In the genomic region with DNA sequence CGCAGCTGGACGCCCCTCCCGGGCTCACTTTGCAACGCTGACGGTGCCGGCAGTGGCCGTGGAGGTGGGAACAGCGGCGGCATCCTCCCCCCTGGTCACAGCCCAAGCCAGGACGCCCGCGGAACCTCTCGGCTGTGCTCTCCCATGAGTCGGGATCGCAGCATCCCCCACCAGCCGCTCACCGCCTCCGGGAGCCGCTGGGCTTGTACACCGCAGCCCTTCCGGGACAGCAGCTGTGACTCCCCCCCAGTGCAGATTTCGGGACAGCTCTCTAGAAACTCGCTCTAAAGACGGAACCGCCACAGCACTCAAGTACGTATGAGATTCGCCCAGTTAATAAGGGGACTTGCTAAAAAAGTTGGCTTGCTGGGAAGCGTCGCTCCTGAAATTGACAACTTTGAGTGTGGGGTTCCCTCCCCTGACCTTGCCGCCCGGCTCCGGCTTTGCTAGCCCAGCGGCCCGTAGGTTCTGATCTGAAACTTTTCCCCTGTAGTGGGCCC, we compare ENCODE assay signal across 1 cellular context.
TF ChIP-seq lines count a peak whose summit lies in the region.

No MANE protein-coding gene starts in this region.

TF ChIP-seq in HepG2, 621 proteins besides CTCF, POLR2A, EP300 and RAD21 (continued from another document and continues in another):
- TF ChIP-seq, protein P1, sequence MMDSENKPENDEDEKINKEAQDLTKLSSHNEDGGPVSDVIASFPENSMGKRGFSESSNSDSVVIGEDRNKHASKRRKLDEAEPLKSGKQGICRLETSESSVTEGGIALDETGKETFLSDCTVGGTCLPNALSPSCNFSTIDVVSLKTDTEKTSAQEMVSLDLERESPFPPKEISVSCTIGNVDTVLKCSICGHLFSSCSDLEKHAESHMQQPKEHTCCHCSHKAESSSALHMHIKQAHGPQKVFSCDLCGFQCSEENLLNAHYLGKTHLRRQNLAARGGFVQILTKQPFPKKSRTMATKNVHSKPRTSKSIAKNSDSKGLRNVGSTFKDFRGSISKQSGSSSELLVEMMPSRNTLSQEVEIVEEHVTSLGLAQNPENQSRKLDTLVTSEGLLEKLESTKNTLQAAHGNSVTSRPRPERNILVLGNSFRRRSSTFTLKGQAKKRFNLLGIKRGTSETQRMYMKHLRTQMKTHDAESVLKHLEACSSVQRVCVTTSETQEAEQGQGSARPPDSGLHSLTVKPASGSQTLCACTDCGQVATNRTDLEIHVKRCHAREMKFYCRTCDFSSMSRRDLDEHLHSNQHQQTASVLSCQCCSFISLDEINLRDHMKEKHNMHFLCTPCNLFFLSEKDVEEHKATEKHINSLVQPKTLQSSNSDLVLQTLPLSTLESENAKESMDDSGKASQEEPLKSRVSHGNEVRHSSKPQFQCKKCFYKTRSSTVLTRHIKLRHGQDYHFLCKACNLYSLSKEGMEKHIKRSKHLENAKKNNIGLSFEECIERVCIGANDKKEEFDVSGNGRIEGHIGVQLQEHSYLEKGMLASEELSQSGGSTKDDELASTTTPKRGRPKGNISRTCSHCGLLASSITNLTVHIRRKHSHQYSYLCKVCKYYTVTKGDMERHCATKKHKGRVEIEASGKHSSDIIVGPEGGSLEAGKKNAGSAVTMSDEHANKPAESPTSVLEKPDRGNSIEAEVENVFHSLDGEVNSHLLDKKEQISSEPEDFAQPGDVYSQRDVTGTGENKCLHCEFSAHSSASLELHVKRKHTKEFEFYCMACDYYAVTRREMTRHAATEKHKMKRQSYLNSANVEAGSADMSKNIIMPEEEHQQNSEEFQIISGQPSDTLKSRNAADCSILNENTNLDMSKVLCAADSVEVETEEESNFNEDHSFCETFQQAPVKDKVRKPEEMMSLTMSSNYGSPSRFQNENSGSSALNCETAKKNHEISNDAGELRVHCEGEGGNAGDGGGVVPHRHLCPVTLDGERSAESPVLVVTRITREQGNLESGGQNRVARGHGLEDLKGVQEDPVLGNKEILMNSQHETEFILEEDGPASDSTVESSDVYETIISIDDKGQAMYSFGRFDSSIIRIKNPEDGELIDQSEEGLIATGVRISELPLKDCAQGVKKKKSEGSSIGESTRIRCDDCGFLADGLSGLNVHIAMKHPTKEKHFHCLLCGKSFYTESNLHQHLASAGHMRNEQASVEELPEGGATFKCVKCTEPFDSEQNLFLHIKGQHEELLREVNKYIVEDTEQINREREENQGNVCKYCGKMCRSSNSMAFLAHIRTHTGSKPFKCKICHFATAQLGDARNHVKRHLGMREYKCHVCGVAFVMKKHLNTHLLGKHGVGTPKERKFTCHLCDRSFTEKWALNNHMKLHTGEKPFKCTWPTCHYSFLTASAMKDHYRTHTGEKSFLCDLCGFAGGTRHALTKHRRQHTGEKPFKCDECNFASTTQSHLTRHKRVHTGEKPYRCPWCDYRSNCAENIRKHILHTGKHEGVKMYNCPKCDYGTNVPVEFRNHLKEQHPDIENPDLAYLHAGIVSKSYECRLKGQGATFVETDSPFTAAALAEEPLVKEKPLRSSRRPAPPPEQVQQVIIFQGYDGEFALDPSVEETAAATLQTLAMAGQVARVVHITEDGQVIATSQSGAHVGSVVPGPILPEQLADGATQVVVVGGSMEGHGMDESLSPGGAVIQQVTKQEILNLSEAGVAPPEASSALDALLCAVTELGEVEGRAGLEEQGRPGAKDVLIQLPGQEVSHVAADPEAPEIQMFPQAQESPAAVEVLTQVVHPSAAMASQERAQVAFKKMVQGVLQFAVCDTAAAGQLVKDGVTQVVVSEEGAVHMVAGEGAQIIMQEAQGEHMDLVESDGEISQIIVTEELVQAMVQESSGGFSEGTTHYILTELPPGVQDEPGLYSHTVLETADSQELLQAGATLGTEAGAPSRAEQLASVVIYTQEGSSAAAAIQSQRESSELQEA (CRISPR knock-in tag; IDR thresholded peaks at IDR 0.05; ENCODE audit: not compliant biosample characterization): no peak
- TF ChIP-seq, protein P2, sequence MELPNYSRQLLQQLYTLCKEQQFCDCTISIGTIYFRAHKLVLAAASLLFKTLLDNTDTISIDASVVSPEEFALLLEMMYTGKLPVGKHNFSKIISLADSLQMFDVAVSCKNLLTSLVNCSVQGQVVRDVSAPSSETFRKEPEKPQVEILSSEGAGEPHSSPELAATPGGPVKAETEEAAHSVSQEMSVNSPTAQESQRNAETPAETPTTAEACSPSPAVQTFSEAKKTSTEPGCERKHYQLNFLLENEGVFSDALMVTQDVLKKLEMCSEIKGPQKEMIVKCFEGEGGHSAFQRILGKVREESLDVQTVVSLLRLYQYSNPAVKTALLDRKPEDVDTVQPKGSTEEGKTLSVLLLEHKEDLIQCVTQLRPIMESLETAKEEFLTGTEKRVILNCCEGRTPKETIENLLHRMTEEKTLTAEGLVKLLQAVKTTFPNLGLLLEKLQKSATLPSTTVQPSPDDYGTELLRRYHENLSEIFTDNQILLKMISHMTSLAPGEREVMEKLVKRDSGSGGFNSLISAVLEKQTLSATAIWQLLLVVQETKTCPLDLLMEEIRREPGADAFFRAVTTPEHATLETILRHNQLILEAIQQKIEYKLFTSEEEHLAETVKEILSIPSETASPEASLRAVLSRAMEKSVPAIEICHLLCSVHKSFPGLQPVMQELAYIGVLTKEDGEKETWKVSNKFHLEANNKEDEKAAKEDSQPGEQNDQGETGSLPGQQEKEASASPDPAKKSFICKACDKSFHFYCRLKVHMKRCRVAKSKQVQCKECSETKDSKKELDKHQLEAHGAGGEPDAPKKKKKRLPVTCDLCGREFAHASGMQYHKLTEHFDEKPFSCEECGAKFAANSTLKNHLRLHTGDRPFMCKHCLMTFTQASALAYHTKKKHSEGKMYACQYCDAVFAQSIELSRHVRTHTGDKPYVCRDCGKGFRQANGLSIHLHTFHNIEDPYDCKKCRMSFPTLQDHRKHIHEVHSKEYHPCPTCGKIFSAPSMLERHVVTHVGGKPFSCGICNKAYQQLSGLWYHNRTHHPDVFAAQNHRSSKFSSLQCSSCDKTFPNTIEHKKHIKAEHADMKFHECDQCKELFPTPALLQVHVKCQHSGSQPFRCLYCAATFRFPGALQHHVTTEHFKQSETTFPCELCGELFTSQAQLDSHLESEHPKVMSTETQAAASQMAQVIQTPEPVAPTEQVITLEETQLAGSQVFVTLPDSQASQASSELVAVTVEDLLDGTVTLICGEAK (IDR thresholded peaks at IDR 0.05): no peak
- TF ChIP-seq, protein P2 (CRISPR knock-in tag; IDR thresholded peaks at IDR 0.05): 0 out of 2 replicates have a peak, but pooled peaks have one; percentile 6
- TF ChIP-seq, protein P3, sequence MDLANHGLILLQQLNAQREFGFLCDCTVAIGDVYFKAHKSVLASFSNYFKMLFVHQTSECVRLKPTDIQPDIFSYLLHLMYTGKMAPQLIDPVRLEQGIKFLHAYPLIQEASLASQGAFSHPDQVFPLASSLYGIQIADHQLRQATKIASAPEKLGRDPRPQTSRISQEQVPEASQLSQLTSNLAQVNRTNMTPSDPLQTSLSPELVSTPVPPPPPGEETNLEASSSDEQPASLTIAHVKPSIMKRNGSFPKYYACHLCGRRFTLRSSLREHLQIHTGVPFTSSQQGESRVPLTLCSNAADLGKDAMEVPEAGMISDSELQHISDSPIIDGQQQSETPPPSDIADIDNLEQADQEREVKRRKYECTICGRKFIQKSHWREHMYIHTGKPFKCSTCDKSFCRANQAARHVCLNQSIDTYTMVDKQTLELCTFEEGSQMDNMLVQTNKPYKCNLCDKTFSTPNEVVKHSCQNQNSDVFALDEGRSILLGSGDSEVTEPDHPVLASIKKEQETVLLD (CRISPR knock-in tag; IDR thresholded peaks at IDR 0.05; ENCODE audit: low read depth): 0 out of 2 replicates have a peak, but pooled peaks have one; percentile 22
- TF ChIP-seq TCF7L2 (IDR thresholded peaks at IDR 0.05; ENCODE audit: low read depth, low read length) (no peak), ZNF446 (CRISPR knock-in tag; IDR thresholded peaks at IDR 0.05) (no peak), ZNF468 (CRISPR knock-in tag; IDR thresholded peaks at IDR 0.05) (no peak), ZNF10 (CRISPR knock-in tag; IDR thresholded peaks at IDR 0.05; ENCODE audit: borderline replicate concordance, low read depth) (no peak), ZNF674 (CRISPR knock-in tag; IDR thresholded peaks at IDR 0.05; ENCODE audit: low read depth) (no peak), MAF1 (CRISPR knock-in tag; IDR thresholded peaks at IDR 0.05; ENCODE audit: borderline replicate concordance) (no peak), ATRX (CRISPR knock-in tag; IDR thresholded peaks at IDR 0.05; ENCODE audit: borderline replicate concordance) (no peak), ATF7-NPFF (CRISPR knock-in tag; IDR thresholded peaks at IDR 0.05; ENCODE audit: low read depth) (peak; percentile 18; the same call in 1 of the 2 replicates)
- TF ChIP-seq, protein P4, sequence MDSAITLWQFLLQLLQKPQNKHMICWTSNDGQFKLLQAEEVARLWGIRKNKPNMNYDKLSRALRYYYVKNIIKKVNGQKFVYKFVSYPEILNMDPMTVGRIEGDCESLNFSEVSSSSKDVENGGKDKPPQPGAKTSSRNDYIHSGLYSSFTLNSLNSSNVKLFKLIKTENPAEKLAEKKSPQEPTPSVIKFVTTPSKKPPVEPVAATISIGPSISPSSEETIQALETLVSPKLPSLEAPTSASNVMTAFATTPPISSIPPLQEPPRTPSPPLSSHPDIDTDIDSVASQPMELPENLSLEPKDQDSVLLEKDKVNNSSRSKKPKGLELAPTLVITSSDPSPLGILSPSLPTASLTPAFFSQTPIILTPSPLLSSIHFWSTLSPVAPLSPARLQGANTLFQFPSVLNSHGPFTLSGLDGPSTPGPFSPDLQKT (CRISPR knock-in tag; IDR thresholded peaks at IDR 0.05; ENCODE audit: borderline replicate concordance): no peak
- TF ChIP-seq, protein P5, sequence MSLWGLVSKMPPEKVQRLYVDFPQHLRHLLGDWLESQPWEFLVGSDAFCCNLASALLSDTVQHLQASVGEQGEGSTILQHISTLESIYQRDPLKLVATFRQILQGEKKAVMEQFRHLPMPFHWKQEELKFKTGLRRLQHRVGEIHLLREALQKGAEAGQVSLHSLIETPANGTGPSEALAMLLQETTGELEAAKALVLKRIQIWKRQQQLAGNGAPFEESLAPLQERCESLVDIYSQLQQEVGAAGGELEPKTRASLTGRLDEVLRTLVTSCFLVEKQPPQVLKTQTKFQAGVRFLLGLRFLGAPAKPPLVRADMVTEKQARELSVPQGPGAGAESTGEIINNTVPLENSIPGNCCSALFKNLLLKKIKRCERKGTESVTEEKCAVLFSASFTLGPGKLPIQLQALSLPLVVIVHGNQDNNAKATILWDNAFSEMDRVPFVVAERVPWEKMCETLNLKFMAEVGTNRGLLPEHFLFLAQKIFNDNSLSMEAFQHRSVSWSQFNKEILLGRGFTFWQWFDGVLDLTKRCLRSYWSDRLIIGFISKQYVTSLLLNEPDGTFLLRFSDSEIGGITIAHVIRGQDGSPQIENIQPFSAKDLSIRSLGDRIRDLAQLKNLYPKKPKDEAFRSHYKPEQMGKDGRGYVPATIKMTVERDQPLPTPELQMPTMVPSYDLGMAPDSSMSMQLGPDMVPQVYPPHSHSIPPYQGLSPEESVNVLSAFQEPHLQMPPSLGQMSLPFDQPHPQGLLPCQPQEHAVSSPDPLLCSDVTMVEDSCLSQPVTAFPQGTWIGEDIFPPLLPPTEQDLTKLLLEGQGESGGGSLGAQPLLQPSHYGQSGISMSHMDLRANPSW (CRISPR knock-in tag; IDR thresholded peaks at IDR 0.05; ENCODE audit: borderline replicate concordance): no peak
- TF ChIP-seq, protein P6, sequence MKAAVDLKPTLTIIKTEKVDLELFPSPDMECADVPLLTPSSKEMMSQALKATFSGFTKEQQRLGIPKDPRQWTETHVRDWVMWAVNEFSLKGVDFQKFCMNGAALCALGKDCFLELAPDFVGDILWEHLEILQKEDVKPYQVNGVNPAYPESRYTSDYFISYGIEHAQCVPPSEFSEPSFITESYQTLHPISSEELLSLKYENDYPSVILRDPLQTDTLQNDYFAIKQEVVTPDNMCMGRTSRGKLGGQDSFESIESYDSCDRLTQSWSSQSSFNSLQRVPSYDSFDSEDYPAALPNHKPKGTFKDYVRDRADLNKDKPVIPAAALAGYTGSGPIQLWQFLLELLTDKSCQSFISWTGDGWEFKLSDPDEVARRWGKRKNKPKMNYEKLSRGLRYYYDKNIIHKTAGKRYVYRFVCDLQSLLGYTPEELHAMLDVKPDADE (CRISPR knock-in tag; IDR thresholded peaks at IDR 0.05): no peak
- TF ChIP-seq, protein P7, sequence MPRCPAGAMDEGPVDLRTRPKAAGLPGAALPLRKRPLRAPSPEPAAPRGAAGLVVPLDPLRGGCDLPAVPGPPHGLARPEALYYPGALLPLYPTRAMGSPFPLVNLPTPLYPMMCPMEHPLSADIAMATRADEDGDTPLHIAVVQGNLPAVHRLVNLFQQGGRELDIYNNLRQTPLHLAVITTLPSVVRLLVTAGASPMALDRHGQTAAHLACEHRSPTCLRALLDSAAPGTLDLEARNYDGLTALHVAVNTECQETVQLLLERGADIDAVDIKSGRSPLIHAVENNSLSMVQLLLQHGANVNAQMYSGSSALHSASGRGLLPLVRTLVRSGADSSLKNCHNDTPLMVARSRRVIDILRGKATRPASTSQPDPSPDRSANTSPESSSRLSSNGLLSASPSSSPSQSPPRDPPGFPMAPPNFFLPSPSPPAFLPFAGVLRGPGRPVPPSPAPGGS (CRISPR knock-in tag; IDR thresholded peaks at IDR 0.05): no peak
- TF ChIP-seq, protein P8, sequence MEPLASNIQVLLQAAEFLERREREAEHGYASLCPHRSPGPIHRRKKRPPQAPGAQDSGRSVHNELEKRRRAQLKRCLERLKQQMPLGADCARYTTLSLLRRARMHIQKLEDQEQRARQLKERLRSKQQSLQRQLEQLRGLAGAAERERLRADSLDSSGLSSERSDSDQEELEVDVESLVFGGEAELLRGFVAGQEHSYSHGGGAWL (CRISPR knock-in tag; IDR thresholded peaks at IDR 0.05): no peak
- TF ChIP-seq, protein P9, sequence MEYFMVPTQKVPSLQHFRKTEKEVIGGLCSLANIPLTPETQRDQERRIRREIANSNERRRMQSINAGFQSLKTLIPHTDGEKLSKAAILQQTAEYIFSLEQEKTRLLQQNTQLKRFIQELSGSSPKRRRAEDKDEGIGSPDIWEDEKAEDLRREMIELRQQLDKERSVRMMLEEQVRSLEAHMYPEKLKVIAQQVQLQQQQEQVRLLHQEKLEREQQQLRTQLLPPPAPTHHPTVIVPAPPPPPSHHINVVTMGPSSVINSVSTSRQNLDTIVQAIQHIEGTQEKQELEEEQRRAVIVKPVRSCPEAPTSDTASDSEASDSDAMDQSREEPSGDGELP (IDR thresholded peaks at IDR 0.05; ENCODE audit: borderline replicate concordance, low read depth): peak; percentile 37; the same call in 1 of the 2 replicates
